Comparison of ENCODE assay signal across 1 cellular context in the genomic region with DNA sequence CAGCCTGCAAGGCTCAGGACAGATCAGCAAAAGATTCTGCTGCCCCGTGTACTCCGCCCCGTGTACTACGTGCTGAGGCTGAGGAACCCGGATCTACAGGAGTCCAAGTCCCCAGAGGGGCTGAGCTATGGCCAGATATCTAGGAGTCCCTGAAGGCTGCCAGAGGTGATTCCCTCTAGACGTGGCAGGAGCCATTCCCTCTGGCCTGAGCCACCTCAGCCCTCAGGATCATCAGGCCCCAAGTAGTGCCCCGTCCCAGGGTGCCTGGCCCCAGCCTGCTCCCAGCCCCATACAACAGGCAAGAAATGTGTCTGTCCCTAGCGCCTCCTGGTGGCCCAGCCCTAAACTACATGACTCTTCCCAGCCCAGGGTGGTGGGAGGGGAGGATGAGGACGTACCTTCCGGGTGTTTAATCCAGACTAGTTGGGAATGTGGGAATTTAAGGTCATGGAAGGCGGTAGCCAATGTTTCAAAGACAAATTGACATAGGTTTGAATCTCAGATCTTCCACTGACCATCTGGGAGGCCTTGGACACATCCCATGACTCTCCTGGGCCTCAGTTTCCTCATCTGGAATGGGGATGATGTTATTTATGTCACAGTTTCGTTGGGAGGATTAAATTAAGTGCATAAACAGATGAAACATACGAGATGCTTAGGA.
A peak's percentile ranks its signal among the peaks of the same experiment; 100 is the strongest.
TF ChIP-seq lines count a peak whose summit lies in the region.

No MANE protein-coding gene starts in this region.

TF ChIP-seq in GM12878, 131 proteins besides CTCF, POLR2A, EP300 and RAD21 (continued from another document):
- TF ChIP-seq, protein P1, sequence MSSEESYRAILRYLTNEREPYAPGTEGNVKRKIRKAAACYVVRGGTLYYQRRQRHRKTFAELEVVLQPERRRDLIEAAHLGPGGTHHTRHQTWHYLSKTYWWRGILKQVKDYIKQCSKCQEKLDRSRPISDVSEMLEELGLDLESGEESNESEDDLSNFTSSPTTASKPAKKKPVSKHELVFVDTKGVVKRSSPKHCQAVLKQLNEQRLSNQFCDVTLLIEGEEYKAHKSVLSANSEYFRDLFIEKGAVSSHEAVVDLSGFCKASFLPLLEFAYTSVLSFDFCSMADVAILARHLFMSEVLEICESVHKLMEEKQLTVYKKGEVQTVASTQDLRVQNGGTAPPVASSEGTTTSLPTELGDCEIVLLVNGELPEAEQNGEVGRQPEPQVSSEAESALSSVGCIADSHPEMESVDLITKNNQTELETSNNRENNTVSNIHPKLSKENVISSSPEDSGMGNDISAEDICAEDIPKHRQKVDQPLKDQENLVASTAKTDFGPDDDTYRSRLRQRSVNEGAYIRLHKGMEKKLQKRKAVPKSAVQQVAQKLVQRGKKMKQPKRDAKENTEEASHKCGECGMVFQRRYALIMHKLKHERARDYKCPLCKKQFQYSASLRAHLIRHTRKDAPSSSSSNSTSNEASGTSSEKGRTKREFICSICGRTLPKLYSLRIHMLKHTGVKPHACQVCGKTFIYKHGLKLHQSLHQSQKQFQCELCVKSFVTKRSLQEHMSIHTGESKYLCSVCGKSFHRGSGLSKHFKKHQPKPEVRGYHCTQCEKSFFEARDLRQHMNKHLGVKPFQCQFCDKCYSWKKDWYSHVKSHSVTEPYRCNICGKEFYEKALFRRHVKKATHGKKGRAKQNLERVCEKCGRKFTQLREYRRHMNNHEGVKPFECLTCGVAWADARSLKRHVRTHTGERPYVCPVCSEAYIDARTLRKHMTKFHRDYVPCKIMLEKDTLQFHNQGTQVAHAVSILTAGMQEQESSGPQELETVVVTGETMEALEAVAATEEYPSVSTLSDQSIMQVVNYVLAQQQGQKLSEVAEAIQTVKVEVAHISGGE (CRISPR knock-in tag; IDR thresholded peaks at IDR 0.05) = no peak
- TF ChIP-seq IKZF2 (IDR thresholded peaks at IDR 0.05) (peak; percentile 36 to 54; a peak in 2 of 4 replicates), SMC3 (IDR thresholded peaks at IDR 0.05; ENCODE audit: borderline replicate concordance, low read length) (peak; percentile 91), NBN (IDR thresholded peaks at IDR 0.05) (no peak), YY1 (IDR thresholded peaks at IDR 0.05; ENCODE audit: low read depth, low read length) (peak; percentile 73)
- TF ChIP-seq, protein P2, sequence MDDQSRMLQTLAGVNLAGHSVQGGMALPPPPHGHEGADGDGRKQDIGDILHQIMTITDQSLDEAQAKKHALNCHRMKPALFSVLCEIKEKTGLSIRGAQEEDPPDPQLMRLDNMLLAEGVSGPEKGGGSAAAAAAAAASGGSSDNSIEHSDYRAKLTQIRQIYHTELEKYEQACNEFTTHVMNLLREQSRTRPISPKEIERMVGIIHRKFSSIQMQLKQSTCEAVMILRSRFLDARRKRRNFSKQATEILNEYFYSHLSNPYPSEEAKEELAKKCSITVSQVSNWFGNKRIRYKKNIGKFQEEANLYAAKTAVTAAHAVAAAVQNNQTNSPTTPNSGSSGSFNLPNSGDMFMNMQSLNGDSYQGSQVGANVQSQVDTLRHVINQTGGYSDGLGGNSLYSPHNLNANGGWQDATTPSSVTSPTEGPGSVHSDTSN (IDR thresholded peaks at IDR 0.05; ENCODE audit: insufficient replicate concordance, low read depth, low read length) = no peak
